Comparison of ENCODE assay signal across 9 cellular contexts in genomic region chr2:230794472-230794871, GRCh38.
DNase-seq lines count a peak whose midpoint lies in the region; ATAC-seq and TF ChIP-seq lines count a peak whose summit lies in the region.
"Had no signal": no experiment of that assay in that cellular context is flagged by ENCODE, and none has a peak within 500 bp of the region (broad histone marks: within the 10 kb centered on the region; RNA-seq: fewer than 3 reads in every experiment).

No MANE protein-coding gene starts in this region.

- H3K4me3 ChIP-seq in lower lobe of right lung, result no peak overlapping the region
- no peak overlapping the region for H3K4me3 ChIP-seq in transverse colon
- no peak overlapping the region for H3K4me3 ChIP-seq in Karpas-422 (ENCODE audit: low read length)
- H3K4me3 ChIP-seq: BLaER1 had no signal

- H3K9me3 ChIP-seq in lower lobe of right lung (no peaks in the 10 kb centered on the region), transverse colon (no peaks in the 10 kb centered on the region), Karpas-422 (ENCODE audit: low read length) (no peaks in the 10 kb centered on the region)

- H3K27ac ChIP-seq in lower lobe of right lung (peak overlapping the region; percentile 20), transverse colon (peak overlapping the region; percentile 67 to 88 (median 84)), Karpas-422 (ENCODE audit: low read length) (no peak overlapping the region)
- H3K27ac ChIP-seq: BLaER1 had no signal

- TF ChIP-seq CTCF in lower lobe of right lung (IDR thresholded peaks at IDR 0.05) (no peak), transverse colon (IDR thresholded peaks at IDR 0.05) (no peak)

- H3K79me2 ChIP-seq in Karpas-422 (ENCODE audit: low read length), result peaks cover 82% of the 10 kb centered on the region

- no peaks in the 10 kb centered on the region for H3K27me3 ChIP-seq in lower lobe of right lung (ENCODE audit: low read depth)
- H3K27me3 ChIP-seq in transverse colon, result no peaks in the 10 kb centered on the region
- H3K27me3 ChIP-seq in Karpas-422 (ENCODE audit: low read length), result no peaks in the 10 kb centered on the region
- H3K27me3 ChIP-seq: BLaER1 had no signal

- H3K4me1 ChIP-seq in lower lobe of right lung (peaks cover 46% of the 10 kb centered on the region), transverse colon (peaks cover 30 to 59% (median 43%) of the 10 kb centered on the region in 4 donors), Karpas-422 (ENCODE audit: low read length) (peaks cover 25% of the 10 kb centered on the region)

- H3K9me3 Mint-ChIP-seq in activated naive CD8-positive, alpha-beta T cell (ENCODE audit: low read depth), result no peaks in the 10 kb centered on the region

- peak; percentile 23 for DNase-seq in activated CD8-positive, alpha-beta memory T cell treated with anti-CD3 and anti-CD28 coated beads, Interleukin-2, amount 50 U/mL, for 4 hours
- DNase-seq in activated CD8-positive, alpha-beta memory T cell treated with anti-CD3 and anti-CD28 coated beads for 24 hours, result no peak
- DNase-seq in lower lobe of right lung, result no peak
- DNase-seq in transverse colon, result no peak
- no peak for DNase-seq in Karpas-422
- no peak for DNase-seq in ecto neural progenitor cell (ENCODE audit: low spot score)

- no peak overlapping the region for H3K4me2 ChIP-seq in Karpas-422 (ENCODE audit: low read depth, low read length, poor library complexity, severe bottlenecking)
- H3K4me2 ChIP-seq: BLaER1 had no signal

- peaks cover 51% of the 10 kb centered on the region for H3K4me1 Mint-ChIP-seq in activated naive CD8-positive, alpha-beta T cell (ENCODE audit: low read depth)

- intact Hi-C loops in lower lobe of right lung (cut with DNase I), result no loop called here
- intact Hi-C loops in transverse colon (cut with DNase I; ENCODE audit: low total_unique reads), result loop anchor here (5.0 kb wide), 1 partner anchor 82 kb away; the partner anchor contains the start of gene CAB39

- TF ChIP-seq POLR2A in transverse colon (IDR thresholded peaks at IDR 0.05), result no peak

- no peaks in the 10 kb centered on the region for H4K20me1 ChIP-seq in Karpas-422 (ENCODE audit: insufficient read depth, low read depth, low read length)

- 76 to 84% methylated on average over 6 of the region's 6 CpGs for WGBS in transverse colon (ENCODE audit: low coverage in 1 of 2), 2 donors

- H2AFZ ChIP-seq in Karpas-422 (ENCODE audit: low read length), result no peak overlapping the region

- H3K27me3 Mint-ChIP-seq in activated naive CD8-positive, alpha-beta T cell, result no peaks in the 10 kb centered on the region

- H3K9ac ChIP-seq in Karpas-422 (ENCODE audit: low read length), result no peak overlapping the region
- H3K9ac ChIP-seq: BLaER1 had no signal

- in situ Hi-C loops in transverse colon (cut with MboI; ENCODE audit: low pct_ligation_motif_present in 1 of 4, low pct_unique_long_range_greater_than_20kb in 1 of 4, low sequenced_read_pairs in 3 of 4), result loop anchor here in 2 of 4 donors (10.0 kb wide), 2 partner anchors 70 to 80 kb away; partner anchors contain the start of gene CAB39 (in 1 of the 2)

- H3K36me3 ChIP-seq in lower lobe of right lung (peaks cover 44% of the 10 kb centered on the region), transverse colon (peaks cover 0 to 6% (median 0%) of the 10 kb centered on the region in 4 donors), Karpas-422 (ENCODE audit: insufficient read depth, low read length) (peaks cover 37% of the 10 kb centered on the region)

- no peaks in the 10 kb centered on the region for H3K9me2 ChIP-seq in Karpas-422 (replicated peaks; ENCODE audit: insufficient read depth, low read length)

- H3K36me3 Mint-ChIP-seq in activated naive CD8-positive, alpha-beta T cell, result peaks cover 29% of the 10 kb centered on the region

- ATAC-seq in lower lobe of right lung (peak; percentile 19 to 29), GM21367 (IDR thresholded peaks at IDR 0.05; ENCODE audit: unreplicated experiment) (no peak)

- TF ChIP-seq EP300 in transverse colon (IDR thresholded peaks at IDR 0.05; ENCODE audit: low read depth), result no peak

- peak overlapping the region; percentile 71 for H3K4me3 Mint-ChIP-seq in activated naive CD8-positive, alpha-beta T cell

- H3K27ac Mint-ChIP-seq in activated naive CD8-positive, alpha-beta T cell, result peak overlapping the region; percentile 99
